9 cellular contexts compared by ENCODE assay signal in genomic region chr14:102819176-102819628, GRCh38. TPM values are rescaled to one million over a fixed set of nuclear protein-coding genes. Genes with fewer than 3 reads are reported as not detected.
DNase-seq lines count a peak whose midpoint lies in the region; ATAC-seq, FAIRE-seq and TF ChIP-seq lines count a peak whose summit lies in the region.
"Had no signal": no experiment of that assay in that cellular context is flagged by ENCODE, and none has a peak within 500 bp of the region (broad histone marks: within the 10 kb centered on the region; RNA-seq: fewer than 3 reads in every experiment).

No MANE protein-coding gene starts in this region.

- H3K79me2 ChIP-seq in OCI-LY3 (ENCODE audit: low read length) = peaks cover 100% of the 10 kb centered on the region
- peaks cover 84% of the 10 kb centered on the region for H3K79me2 ChIP-seq in astrocyte (ENCODE audit: insufficient read depth, low read length)

- H3K36me3 Mint-ChIP-seq in astrocyte (ENCODE audit: low read depth, unreplicated experiment) = peaks cover 10% of the 10 kb centered on the region

- TF ChIP-seq CTCF in OCI-LY3 (IDR thresholded peaks at IDR 0.05; ENCODE audit: low read depth, low read length) (no peak), astrocyte (IDR thresholded peaks at IDR 0.05; ENCODE audit: insufficient read depth, low read depth, low read length) (no peak)

- H3K4me3 ChIP-seq in OCI-LY3 (ENCODE audit: low read length) (peak overlapping the region; percentile 44), astrocyte (ENCODE audit: insufficient read depth, low read depth, low read length) (no peak overlapping the region)
- H3K4me3 ChIP-seq: lung had no signal

- H3K27me3 ChIP-seq in OCI-LY3 (ENCODE audit: low read depth, low read length) (no peaks in the 10 kb centered on the region), astrocyte (ENCODE audit: insufficient read depth, low read length) (no peaks in the 10 kb centered on the region)

- H3K27ac ChIP-seq in OCI-LY3 (ENCODE audit: low read length) (peak overlapping the region; percentile 52), astrocyte (ENCODE audit: low read depth, low read length) (no peak overlapping the region)

- H3K4me2 ChIP-seq in OCI-LY3 (ENCODE audit: low read length) (peak overlapping the region; percentile 52), astrocyte (ENCODE audit: low read length) (no peak overlapping the region)

- peak overlapping the region; percentile 78 for H3K27ac Mint-ChIP-seq in astrocyte (ENCODE audit: unreplicated experiment)

- H3K4me1 ChIP-seq in OCI-LY3 (ENCODE audit: low read length) (peaks cover 58% of the 10 kb centered on the region), astrocyte (ENCODE audit: insufficient read depth, low read length) (no peaks in the 10 kb centered on the region)

- H3K4me1 Mint-ChIP-seq in astrocyte (ENCODE audit: low read depth, unreplicated experiment) = peaks cover 6% of the 10 kb centered on the region

- FAIRE-seq in astrocyte (lab: Jason Lieb, UNC) = no peak

- ATAC-seq in GM18868 (IDR thresholded peaks at IDR 0.05; ENCODE audit: unreplicated experiment) = peak; percentile 82
- ATAC-seq in HG02840 (IDR thresholded peaks at IDR 0.05; ENCODE audit: low FRiP score, unreplicated experiment) = peak; percentile 47

- H4K20me1 ChIP-seq in OCI-LY3 (ENCODE audit: insufficient read depth, low read length) (peaks cover 98% of the 10 kb centered on the region), astrocyte (ENCODE audit: insufficient read depth, low read length) (peaks cover 89% of the 10 kb centered on the region)

- H3K9me3 ChIP-seq in OCI-LY3 (ENCODE audit: insufficient read depth, low read length) (no peaks in the 10 kb centered on the region), astrocyte (ENCODE audit: insufficient read depth, low read depth, low read length) (no peaks in the 10 kb centered on the region)

- no peaks in the 10 kb centered on the region for H3K27me3 Mint-ChIP-seq in astrocyte (ENCODE audit: low read depth, unreplicated experiment)

- peaks cover 25% of the 10 kb centered on the region for H3K36me3 ChIP-seq in OCI-LY3 (replicated peaks; ENCODE audit: low read depth, low read length)
- no peaks in the 10 kb centered on the region for H3K36me3 ChIP-seq in astrocyte (ENCODE audit: insufficient read depth, low read length)

- H3K9ac ChIP-seq in OCI-LY3 (ENCODE audit: low read length) = peak overlapping the region; percentile 14; the same call in 1 of the 2 replicates
- H3K9ac ChIP-seq in astrocyte (ENCODE audit: low read length) = no peak overlapping the region

- H2AFZ ChIP-seq in OCI-LY3 (ENCODE audit: low read depth, low read length) (no peak overlapping the region), astrocyte (ENCODE audit: low read depth, low read length) (no peak overlapping the region)

- no peak for DNase-seq in astrocyte (ENCODE audit: low read depth)
- DNase-seq in stimulated activated CD4-positive, alpha-beta T cell treated with anti-CD3 and anti-CD28 coated beads, Interleukin-1b, Interleukin-23, amount 100 ng/mL, for 48 hours = peak; percentile 89
- DNase-seq in DMS 273 treated with DMSO at 0.1 percent for 48 hours (lab: John Stamatoyannopoulos, UW) = no peak
- DNase-seq in cerebellar cortex (ENCODE audit: low spot score) = no peak
- DNase-seq in foreskin melanocyte = no peak

- no peaks in the 10 kb centered on the region for H3K9me3 Mint-ChIP-seq in astrocyte (ENCODE audit: unreplicated experiment)

- H3K4me3 Mint-ChIP-seq in astrocyte (ENCODE audit: unreplicated experiment) = no peak overlapping the region

RNA-seq across cellular contexts. Expression of gene TRAF3, which starts 42.0 kb away (rescaled TPM):
- 25.3 and 25.9 TPM in 2 replicates for total RNA-seq in astrocyte
